ENCODE assay signal across 27 cellular contexts in the genomic region with DNA sequence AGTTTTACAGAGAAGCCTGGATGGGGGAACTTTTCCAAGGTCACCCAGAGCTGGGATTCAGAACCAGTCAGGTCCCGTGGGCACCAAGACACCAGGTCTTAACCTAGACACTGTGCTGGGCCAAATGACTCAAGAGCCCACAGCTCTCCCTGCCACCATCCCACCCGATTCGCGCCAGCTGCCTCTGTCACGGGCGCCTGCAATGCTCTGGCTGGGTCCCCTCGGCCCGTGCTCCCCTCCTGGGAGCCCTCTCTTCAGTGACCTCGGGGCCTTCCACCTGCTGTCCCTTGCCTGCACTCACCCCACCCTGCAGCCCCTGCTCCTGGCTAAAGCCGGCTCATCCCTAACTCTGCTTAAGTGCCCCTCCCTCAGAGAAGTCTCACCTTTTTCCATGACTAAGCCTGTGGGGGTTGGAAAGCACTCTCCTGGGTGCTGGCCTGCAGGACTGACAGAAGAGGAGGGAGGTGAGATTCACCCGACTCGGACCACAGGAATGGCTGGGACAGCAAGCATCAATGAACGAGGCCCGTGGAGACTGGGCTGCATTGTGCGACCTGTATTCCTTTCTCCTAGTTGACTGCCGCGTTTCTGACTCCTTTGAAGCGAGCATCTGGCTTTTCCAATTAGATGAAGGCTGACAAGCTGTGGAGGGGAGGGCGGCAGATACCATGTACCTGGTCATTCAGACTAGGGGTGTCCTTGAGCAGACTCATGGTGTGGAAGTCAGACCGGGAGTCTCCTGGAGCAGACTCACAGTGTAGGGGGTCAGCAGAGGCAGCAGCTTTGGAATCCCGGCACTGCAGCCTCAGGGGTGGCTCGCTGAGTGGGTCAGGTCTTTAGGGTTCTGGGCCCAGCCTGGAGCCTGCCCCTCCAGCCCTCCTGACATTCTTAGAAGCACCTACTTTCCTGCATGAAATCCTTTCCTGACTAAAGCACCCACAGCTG. TPM values are rescaled to one million over a fixed set of nuclear protein-coding genes. Genes with fewer than 3 reads are reported as not detected.
"Had no signal": no experiment of that assay in that cellular context is flagged by ENCODE, and none has a peak within 500 bp of the region (broad histone marks: within the 10 kb centered on the region; RNA-seq: fewer than 3 reads in every experiment).

No MANE protein-coding gene starts in this region.

- H3K9me3 Mint-ChIP-seq: central memory CD8-positive, alpha-beta T cell; dendritic cell treated with granulocyte-macrophage colony-stimulating factor and Interleukin-4, amounts not matched to agents 40 ng/mL and 50 ng/mL, for 4 days; neural progenitor cell had no signal

- H2AFZ ChIP-seq: neural progenitor cell had no signal

- H3K27me3 ChIP-seq: neural progenitor cell, ovary, upper lobe of left lung had no signal

- H3K27me3 Mint-ChIP-seq: central memory CD8-positive, alpha-beta T cell; dendritic cell treated with granulocyte-macrophage colony-stimulating factor and Interleukin-4, amounts not matched to agents 40 ng/mL and 50 ng/mL, for 4 days had no signal

- H3K4me2 ChIP-seq: neural progenitor cell, smooth muscle cell had no signal

- H3K36me3 ChIP-seq: esophagus squamous epithelium, heart right ventricle, neural progenitor cell, ovary, thoracic aorta, upper lobe of left lung had no signal

- H3K9ac ChIP-seq: neural progenitor cell had no signal

- H3K4me1 ChIP-seq: esophagus squamous epithelium, neural progenitor cell, upper lobe of left lung had no signal

- ATAC-seq: heart right ventricle; naive thymus-derived CD4-positive, alpha-beta T cell; sciatic nerve; stimulated activated memory B cell treated with anti-CD40 and anti-IgM and Interleukin-4, amounts not matched to agents 10 μg/mL and 1 μg/mL and 100 μg/mL, for 72 hours had no signal

- H3K36me3 Mint-ChIP-seq: naive thymus-derived CD4-positive, alpha-beta T cell; neural progenitor cell; stimulated activated memory B cell treated with anti-CD40 and anti-IgM and Interleukin-4, amounts not matched to agents 10 μg/mL and 1 μg/mL and 100 μg/mL, for 72 hours had no signal

- H3K27ac Mint-ChIP-seq: dendritic cell treated with granulocyte-macrophage colony-stimulating factor and Interleukin-4, amounts not matched to agents 40 ng/mL and 50 ng/mL, for 4 days; naive thymus-derived CD4-positive, alpha-beta T cell; neural progenitor cell; stimulated activated memory B cell treated with anti-CD40 and anti-IgM and Interleukin-4, amounts not matched to agents 10 μg/mL and 1 μg/mL and 100 μg/mL, for 72 hours had no signal

- H3K9me3 ChIP-seq: esophagus squamous epithelium, heart right ventricle, ovary, thoracic aorta, upper lobe of left lung had no signal

- H3K27ac ChIP-seq: esophagus squamous epithelium, heart right ventricle, neural progenitor cell, ovary, thoracic aorta, upper lobe of left lung, VCaP had no signal

- H3K4me3 Mint-ChIP-seq: central memory CD8-positive, alpha-beta T cell; dendritic cell treated with granulocyte-macrophage colony-stimulating factor and Interleukin-4, amounts not matched to agents 40 ng/mL and 50 ng/mL, for 4 days; naive thymus-derived CD4-positive, alpha-beta T cell; neural progenitor cell; stimulated activated memory B cell treated with anti-CD40 and anti-IgM and Interleukin-4, amounts not matched to agents 10 μg/mL and 1 μg/mL and 100 μg/mL, for 72 hours had no signal

- DNase-seq: activated CD4-positive, alpha-beta T cell treated with anti-CD3 and anti-CD28 coated beads for 1 hour; activated CD4-positive, alpha-beta T cell treated with anti-CD3 and anti-CD28 coated beads, Interleukin-2, amount 50 U/mL, for 48 hours; activated naive CD4-positive, alpha-beta T cell treated with Interleukin-2 at 50 U/mL for 16 hours; aorta; effector memory CD4-positive, alpha-beta T cell; esophagus squamous epithelium; heart right ventricle; left cardiac atrium; mesenchymal stem cell; naive thymus-derived CD4-positive, alpha-beta T cell; ovary; stimulated activated CD4-positive, alpha-beta T cell treated with anti-CD3 and anti-CD28 coated beads, Interleukin-4, amount 100 ng/mL, for 4 hours; SW 1271; T-helper 2 cell; upper lobe of left lung had no signal

- H3K4me3 ChIP-seq: esophagus squamous epithelium, heart right ventricle, neural progenitor cell, ovary, smooth muscle cell, thoracic aorta, upper lobe of left lung had no signal

RNA-seq across cellular contexts. Expression of a gene that starts 5.8 kb away (rescaled TPM):
- total RNA-seq: aorta, endothelial cell of umbilical vein, esophagus squamous epithelium, heart right ventricle, left cardiac atrium, lower leg skin, mucosa of gallbladder, ovary, pulmonary artery endothelial cell, sciatic nerve, smooth muscle cell, thoracic aorta, upper lobe of left lung had no signal
- polyA plus RNA-seq: aorta; endothelial cell of umbilical vein; heart right ventricle; naive thymus-derived CD4-positive, alpha-beta T cell; ovary; smooth muscle cell had no signal

RNA-seq across cellular contexts. Expression of a gene that starts 10.1 kb away (rescaled TPM):
- total RNA-seq: aorta, endothelial cell of umbilical vein, esophagus squamous epithelium, left cardiac atrium, lower leg skin, mucosa of gallbladder, ovary, pulmonary artery endothelial cell, sciatic nerve had no signal
- polyA plus RNA-seq: naive thymus-derived CD4-positive, alpha-beta T cell; ovary; smooth muscle cell had no signal
